25 cellular contexts compared by ENCODE assay signal in the genomic region with DNA sequence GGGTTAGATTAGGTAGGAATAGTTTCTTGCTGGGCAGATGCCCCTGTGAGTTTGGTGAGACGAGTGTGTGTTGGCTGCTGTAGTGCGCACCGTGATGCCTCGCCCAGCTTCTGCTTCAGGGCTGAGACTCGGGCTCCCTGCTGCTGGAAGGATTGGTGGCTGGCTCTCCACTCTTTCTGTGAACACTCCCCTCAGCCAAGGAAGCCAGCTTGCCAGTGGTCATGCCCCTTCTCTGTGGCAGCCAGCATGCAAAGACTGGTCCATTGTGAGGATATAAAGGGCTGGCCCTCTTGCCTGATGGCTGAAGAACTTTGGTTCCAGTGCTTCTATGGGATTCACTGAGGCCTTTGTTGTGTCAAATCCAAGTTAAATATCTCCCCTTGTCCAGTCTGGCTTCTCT. TPM values are rescaled to one million over a fixed set of nuclear protein-coding genes. Genes with fewer than 3 reads are reported as not detected.
DNase-seq lines count a peak whose midpoint lies in the region; TF ChIP-seq lines count a peak whose summit lies in the region.
"Had no signal": no experiment of that assay in that cellular context is flagged by ENCODE, and none has a peak within 500 bp of the region (broad histone marks: within the 10 kb centered on the region; RNA-seq: fewer than 3 reads in every experiment).

No MANE protein-coding gene starts in this region.

- no peaks in the 10 kb centered on the region for H3K36me3 ChIP-seq in esophagus muscularis mucosa
- H3K36me3 ChIP-seq in prostate gland = no peaks in the 10 kb centered on the region

- H3K27me3 ChIP-seq in esophagus muscularis mucosa (no peaks in the 10 kb centered on the region), prostate gland (replicated peaks; ENCODE audit: insufficient read depth) (no peaks in the 10 kb centered on the region)

- 90% methylated on average over 5 of the region's 5 CpGs for WGBS in esophagus muscularis mucosa
- WGBS in prostate gland = 71% methylated on average over 5 of the region's 5 CpGs

- H3K9me3 ChIP-seq in esophagus muscularis mucosa (no peaks in the 10 kb centered on the region), prostate gland (no peaks in the 10 kb centered on the region)

- intact Hi-C loops in esophagus muscularis mucosa (cut with DNase I) = no loop called here
- intact Hi-C loops in prostate gland (cut with DNase I) = no loop called here

- no peak for TF ChIP-seq EP300 in esophagus muscularis mucosa (IDR thresholded peaks at IDR 0.05)

- TF ChIP-seq CTCF in esophagus muscularis mucosa (IDR thresholded peaks at IDR 0.05) (no peak), prostate gland (IDR thresholded peaks at IDR 0.05) (no peak)

- H3K27ac ChIP-seq in caudate nucleus (ENCODE audit: low read depth, low read length) (no peak overlapping the region), esophagus muscularis mucosa (replicated peaks in 1 of 4) (no peak overlapping the region), prostate gland (no peak overlapping the region)
- H3K27ac ChIP-seq: C4-2B had no signal

- H3K4me3 ChIP-seq in esophagus muscularis mucosa (no peak overlapping the region), prostate gland (no peak overlapping the region)

- DNase-seq in C1 segment of cervical spinal cord (lab: John Stamatoyannopoulos, UW) (peak in 10 of 14 donors; percentile 3 to 67 (median 32)), caudate nucleus (lab: John Stamatoyannopoulos, UW) (peak in 33 of 61 donors; percentile 4 to 63 (median 25)), medulla oblongata (ENCODE audit: extremely low spot score) (peak; percentile 81), pons (ENCODE audit: low spot score) (peak; percentile 58), esophagus muscularis mucosa (ENCODE audit: extremely low spot score) (no peak), NCI-H2171 treated with DMSO at 0.1 percent for 48 hours (lab: John Stamatoyannopoulos, UW) (no peak), prostate gland (ENCODE audit: low spot score) (no peak), GM03348 (ENCODE audit: low spot score) (no peak)
- DNase-seq: AML-193; CD8-positive, alpha-beta T cell; DMS 273 treated with DMSO at 0.1 percent for 48 hours; DMS79; EL; GF-D8; Karpas-422; NCI-H1092 treated with DMSO at 0.1 percent for 48 hours; NCI-H1436 treated with DMSO at 0.1 percent for 48 hours; NCI-H187 treated with DMSO at 0.1 percent for 48 hours; NCI-H2107; NCI-H446; NCI-H526; NK-92 treated with Interleukin-12 subunit alpha and Interleukin-12 subunit beta, amount 100 ng/mL, for 24 hours; PC-3 had no signal

- H3K4me1 ChIP-seq in esophagus muscularis mucosa (peaks cover 0 to 29% (median 13%) of the 10 kb centered on the region in 4 donors), prostate gland (replicated peaks) (no peaks in the 10 kb centered on the region)

- TF ChIP-seq POLR2A in esophagus muscularis mucosa (IDR thresholded peaks at IDR 0.05; ENCODE audit: low read depth) (no peak), prostate gland (IDR thresholded peaks at IDR 0.05) (no peak)

RNA-seq across cellular contexts. Expression of gene HTR2A, which starts 2.9 kb away (rescaled TPM):
- total RNA-seq in esophagus muscularis mucosa (under 1 TPM; under 0.01 to 0.86 (median 0.24) TPM), prostate gland (under 1 TPM in 1 of 2 donors, not detected in 1; 0.51 TPM)
- total RNA-seq: CD8-positive, alpha-beta T cell; HT-29 had no signal

Comparison
In these comparisons a context has a peak if more than half of its experiments do, and no peak if none do; other contexts are left out.
1. DNase-seq: peak in C1 segment of cervical spinal cord (10 of 14), caudate nucleus (33 of 61), medulla oblongata (single experiment) and pons (single experiment); none in esophagus muscularis mucosa (single experiment), NCI-H2171 treated with DMSO at 0.1 percent for 48 hours (single experiment), prostate gland (single experiment) and GM03348 (single experiment).